1 cellular context compared by ENCODE assay signal in the genomic region with DNA sequence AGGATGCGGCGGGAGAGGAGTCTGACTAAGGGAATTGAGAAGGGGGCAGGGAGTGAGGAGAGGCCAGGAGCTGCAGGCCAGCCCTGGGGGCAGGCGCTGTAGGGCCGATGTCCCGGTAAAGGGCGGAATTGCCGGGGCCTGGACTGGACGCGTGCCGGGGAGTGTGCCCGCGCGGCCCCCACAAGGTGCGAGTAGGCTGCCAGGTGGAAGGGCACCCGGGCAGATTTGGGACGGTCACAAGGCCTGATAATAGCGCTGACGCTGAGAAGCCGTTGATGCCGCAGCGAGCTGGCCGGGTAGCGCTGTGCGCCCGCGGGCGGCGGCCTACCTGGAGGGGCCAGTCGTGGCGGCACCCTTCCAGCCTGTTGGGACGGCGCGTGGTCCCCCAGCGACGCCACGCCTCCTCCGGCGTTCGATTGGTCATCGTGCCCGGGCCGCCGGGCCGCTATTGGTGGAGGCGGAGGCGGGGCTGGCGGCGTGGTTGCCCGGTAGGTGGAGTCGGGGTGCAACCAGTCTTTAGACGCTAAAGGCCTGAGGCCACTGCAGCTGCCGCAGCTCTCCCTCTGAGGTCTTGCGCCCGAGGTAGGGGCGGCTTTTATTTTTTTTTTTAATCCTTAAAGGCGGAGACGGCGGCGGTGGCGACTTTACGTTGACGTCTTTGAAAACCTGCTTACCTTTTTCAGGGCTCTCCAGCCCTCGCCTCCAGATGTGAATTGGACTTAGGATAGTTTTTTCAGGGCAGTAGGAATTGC.
TF ChIP-seq lines count a peak whose summit lies in the region.

No MANE protein-coding gene starts in this region.

TF ChIP-seq in K562, 482 proteins besides CTCF, POLR2A, EP300 and RAD21 (continued from another document and continues in another):
- TF ChIP-seq, protein P1, sequence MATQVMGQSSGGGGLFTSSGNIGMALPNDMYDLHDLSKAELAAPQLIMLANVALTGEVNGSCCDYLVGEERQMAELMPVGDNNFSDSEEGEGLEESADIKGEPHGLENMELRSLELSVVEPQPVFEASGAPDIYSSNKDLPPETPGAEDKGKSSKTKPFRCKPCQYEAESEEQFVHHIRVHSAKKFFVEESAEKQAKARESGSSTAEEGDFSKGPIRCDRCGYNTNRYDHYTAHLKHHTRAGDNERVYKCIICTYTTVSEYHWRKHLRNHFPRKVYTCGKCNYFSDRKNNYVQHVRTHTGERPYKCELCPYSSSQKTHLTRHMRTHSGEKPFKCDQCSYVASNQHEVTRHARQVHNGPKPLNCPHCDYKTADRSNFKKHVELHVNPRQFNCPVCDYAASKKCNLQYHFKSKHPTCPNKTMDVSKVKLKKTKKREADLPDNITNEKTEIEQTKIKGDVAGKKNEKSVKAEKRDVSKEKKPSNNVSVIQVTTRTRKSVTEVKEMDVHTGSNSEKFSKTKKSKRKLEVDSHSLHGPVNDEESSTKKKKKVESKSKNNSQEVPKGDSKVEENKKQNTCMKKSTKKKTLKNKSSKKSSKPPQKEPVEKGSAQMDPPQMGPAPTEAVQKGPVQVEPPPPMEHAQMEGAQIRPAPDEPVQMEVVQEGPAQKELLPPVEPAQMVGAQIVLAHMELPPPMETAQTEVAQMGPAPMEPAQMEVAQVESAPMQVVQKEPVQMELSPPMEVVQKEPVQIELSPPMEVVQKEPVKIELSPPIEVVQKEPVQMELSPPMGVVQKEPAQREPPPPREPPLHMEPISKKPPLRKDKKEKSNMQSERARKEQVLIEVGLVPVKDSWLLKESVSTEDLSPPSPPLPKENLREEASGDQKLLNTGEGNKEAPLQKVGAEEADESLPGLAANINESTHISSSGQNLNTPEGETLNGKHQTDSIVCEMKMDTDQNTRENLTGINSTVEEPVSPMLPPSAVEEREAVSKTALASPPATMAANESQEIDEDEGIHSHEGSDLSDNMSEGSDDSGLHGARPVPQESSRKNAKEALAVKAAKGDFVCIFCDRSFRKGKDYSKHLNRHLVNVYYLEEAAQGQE (CRISPR knock-in tag; IDR thresholded peaks at IDR 0.05; ENCODE audit: low read depth): no peak
- TF ChIP-seq NELFE (IDR thresholded peaks at IDR 0.05; ENCODE audit: insufficient read depth, insufficient read length) (no peak), NR4A1 (CRISPR knock-in tag; IDR thresholded peaks at IDR 0.05) (0 out of 2 replicates have a peak, but pooled peaks have one; percentile 37), NR4A1 (tag; IDR thresholded peaks at IDR 0.05) (no peak), ZNF699 (CRISPR knock-in tag; IDR thresholded peaks at IDR 0.05; ENCODE audit: insufficient replicate concordance) (no peak), ZKSCAN1 (IDR thresholded peaks at IDR 0.05; ENCODE audit: low read depth, low read length) (no peak), MYNN (IDR thresholded peaks at IDR 0.05) (peak; percentile 77; the same call in 1 of the 2 replicates), MYNN (CRISPR knock-in tag; IDR thresholded peaks at IDR 0.05) (no peak), ZNF76 (CRISPR knock-in tag; IDR thresholded peaks at IDR 0.05; ENCODE audit: borderline replicate concordance) (no peak), ZNF644 (tag; IDR thresholded peaks at IDR 0.05; ENCODE audit: low read depth) (no peak), ARNT (IDR thresholded peaks at IDR 0.05) (no peak), FOXP1 (CRISPR knock-in tag; IDR thresholded peaks at IDR 0.05) (peak; percentile 14; the same call in 1 of the 2 replicates), E2F3 (CRISPR knock-in tag; IDR thresholded peaks at IDR 0.05) (peak; percentile 41; the same call in 1 of the 2 replicates), PHF21A (IDR thresholded peaks at IDR 0.05; ENCODE audit: borderline replicate concordance, low read depth) (no peak), NCOA6 (IDR thresholded peaks at IDR 0.05) (no peak; the same call in none of the 2 replicates), SOX6 (IDR thresholded peaks at IDR 0.05) (no peak), NCOA1 (IDR thresholded peaks at IDR 0.05; ENCODE audit: low read depth) (no peak), ZNF239 (CRISPR knock-in tag; IDR thresholded peaks at IDR 0.05) (no peak), EHMT2 (IDR thresholded peaks at IDR 0.05) (no peak), RAD51 (IDR thresholded peaks at IDR 0.05; ENCODE audit: borderline replicate concordance, low read depth) (no peak; the same call in 1 of the 2 replicates), NR2F6 (CRISPR knock-in tag; IDR thresholded peaks at IDR 0.05) (no peak), ZNF354B (CRISPR knock-in tag; IDR thresholded peaks at IDR 0.05) (no peak), BCL6 (CRISPR knock-in tag; IDR thresholded peaks at IDR 0.05) (no peak), TAF1 (IDR thresholded peaks at IDR 0.05; ENCODE audit: control insufficient read depth, extremely low read depth, insufficient read depth, low read length, severe bottlenecking) (peak; percentile 89), ZNF324 (CRISPR knock-in tag; IDR thresholded peaks at IDR 0.05) (no peak), KAT2B (IDR thresholded peaks at IDR 0.05; ENCODE audit: low read depth, low read length) (no peak)
- TF ChIP-seq, protein P2, sequence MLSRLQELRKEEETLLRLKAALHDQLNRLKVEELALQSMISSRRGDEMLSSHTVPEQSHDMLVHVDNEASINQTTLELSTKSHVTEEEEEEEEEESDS (CRISPR knock-in tag; IDR thresholded peaks at IDR 0.05): no peak
- TF ChIP-seq, protein P3, sequence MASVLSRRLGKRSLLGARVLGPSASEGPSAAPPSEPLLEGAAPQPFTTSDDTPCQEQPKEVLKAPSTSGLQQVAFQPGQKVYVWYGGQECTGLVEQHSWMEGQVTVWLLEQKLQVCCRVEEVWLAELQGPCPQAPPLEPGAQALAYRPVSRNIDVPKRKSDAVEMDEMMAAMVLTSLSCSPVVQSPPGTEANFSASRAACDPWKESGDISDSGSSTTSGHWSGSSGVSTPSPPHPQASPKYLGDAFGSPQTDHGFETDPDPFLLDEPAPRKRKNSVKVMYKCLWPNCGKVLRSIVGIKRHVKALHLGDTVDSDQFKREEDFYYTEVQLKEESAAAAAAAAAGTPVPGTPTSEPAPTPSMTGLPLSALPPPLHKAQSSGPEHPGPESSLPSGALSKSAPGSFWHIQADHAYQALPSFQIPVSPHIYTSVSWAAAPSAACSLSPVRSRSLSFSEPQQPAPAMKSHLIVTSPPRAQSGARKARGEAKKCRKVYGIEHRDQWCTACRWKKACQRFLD (CRISPR knock-in tag; IDR thresholded peaks at IDR 0.05): no peak
- TF ChIP-seq, protein P4, sequence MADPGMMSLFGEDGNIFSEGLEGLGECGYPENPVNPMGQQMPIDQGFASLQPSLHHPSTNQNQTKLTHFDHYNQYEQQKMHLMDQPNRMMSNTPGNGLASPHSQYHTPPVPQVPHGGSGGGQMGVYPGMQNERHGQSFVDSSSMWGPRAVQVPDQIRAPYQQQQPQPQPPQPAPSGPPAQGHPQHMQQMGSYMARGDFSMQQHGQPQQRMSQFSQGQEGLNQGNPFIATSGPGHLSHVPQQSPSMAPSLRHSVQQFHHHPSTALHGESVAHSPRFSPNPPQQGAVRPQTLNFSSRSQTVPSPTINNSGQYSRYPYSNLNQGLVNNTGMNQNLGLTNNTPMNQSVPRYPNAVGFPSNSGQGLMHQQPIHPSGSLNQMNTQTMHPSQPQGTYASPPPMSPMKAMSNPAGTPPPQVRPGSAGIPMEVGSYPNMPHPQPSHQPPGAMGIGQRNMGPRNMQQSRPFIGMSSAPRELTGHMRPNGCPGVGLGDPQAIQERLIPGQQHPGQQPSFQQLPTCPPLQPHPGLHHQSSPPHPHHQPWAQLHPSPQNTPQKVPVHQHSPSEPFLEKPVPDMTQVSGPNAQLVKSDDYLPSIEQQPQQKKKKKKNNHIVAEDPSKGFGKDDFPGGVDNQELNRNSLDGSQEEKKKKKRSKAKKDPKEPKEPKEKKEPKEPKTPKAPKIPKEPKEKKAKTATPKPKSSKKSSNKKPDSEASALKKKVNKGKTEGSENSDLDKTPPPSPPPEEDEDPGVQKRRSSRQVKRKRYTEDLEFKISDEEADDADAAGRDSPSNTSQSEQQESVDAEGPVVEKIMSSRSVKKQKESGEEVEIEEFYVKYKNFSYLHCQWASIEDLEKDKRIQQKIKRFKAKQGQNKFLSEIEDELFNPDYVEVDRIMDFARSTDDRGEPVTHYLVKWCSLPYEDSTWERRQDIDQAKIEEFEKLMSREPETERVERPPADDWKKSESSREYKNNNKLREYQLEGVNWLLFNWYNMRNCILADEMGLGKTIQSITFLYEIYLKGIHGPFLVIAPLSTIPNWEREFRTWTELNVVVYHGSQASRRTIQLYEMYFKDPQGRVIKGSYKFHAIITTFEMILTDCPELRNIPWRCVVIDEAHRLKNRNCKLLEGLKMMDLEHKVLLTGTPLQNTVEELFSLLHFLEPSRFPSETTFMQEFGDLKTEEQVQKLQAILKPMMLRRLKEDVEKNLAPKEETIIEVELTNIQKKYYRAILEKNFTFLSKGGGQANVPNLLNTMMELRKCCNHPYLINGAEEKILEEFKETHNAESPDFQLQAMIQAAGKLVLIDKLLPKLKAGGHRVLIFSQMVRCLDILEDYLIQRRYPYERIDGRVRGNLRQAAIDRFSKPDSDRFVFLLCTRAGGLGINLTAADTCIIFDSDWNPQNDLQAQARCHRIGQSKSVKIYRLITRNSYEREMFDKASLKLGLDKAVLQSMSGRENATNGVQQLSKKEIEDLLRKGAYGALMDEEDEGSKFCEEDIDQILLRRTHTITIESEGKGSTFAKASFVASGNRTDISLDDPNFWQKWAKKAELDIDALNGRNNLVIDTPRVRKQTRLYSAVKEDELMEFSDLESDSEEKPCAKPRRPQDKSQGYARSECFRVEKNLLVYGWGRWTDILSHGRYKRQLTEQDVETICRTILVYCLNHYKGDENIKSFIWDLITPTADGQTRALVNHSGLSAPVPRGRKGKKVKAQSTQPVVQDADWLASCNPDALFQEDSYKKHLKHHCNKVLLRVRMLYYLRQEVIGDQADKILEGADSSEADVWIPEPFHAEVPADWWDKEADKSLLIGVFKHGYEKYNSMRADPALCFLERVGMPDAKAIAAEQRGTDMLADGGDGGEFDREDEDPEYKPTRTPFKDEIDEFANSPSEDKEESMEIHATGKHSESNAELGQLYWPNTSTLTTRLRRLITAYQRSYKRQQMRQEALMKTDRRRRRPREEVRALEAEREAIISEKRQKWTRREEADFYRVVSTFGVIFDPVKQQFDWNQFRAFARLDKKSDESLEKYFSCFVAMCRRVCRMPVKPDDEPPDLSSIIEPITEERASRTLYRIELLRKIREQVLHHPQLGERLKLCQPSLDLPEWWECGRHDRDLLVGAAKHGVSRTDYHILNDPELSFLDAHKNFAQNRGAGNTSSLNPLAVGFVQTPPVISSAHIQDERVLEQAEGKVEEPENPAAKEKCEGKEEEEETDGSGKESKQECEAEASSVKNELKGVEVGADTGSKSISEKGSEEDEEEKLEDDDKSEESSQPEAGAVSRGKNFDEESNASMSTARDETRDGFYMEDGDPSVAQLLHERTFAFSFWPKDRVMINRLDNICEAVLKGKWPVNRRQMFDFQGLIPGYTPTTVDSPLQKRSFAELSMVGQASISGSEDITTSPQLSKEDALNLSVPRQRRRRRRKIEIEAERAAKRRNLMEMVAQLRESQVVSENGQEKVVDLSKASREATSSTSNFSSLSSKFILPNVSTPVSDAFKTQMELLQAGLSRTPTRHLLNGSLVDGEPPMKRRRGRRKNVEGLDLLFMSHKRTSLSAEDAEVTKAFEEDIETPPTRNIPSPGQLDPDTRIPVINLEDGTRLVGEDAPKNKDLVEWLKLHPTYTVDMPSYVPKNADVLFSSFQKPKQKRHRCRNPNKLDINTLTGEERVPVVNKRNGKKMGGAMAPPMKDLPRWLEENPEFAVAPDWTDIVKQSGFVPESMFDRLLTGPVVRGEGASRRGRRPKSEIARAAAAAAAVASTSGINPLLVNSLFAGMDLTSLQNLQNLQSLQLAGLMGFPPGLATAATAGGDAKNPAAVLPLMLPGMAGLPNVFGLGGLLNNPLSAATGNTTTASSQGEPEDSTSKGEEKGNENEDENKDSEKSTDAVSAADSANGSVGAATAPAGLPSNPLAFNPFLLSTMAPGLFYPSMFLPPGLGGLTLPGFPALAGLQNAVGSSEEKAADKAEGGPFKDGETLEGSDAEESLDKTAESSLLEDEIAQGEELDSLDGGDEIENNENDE (IDR thresholded peaks at IDR 0.05; ENCODE audit: low read depth, low read length): no peak
- TF ChIP-seq, protein P5, sequence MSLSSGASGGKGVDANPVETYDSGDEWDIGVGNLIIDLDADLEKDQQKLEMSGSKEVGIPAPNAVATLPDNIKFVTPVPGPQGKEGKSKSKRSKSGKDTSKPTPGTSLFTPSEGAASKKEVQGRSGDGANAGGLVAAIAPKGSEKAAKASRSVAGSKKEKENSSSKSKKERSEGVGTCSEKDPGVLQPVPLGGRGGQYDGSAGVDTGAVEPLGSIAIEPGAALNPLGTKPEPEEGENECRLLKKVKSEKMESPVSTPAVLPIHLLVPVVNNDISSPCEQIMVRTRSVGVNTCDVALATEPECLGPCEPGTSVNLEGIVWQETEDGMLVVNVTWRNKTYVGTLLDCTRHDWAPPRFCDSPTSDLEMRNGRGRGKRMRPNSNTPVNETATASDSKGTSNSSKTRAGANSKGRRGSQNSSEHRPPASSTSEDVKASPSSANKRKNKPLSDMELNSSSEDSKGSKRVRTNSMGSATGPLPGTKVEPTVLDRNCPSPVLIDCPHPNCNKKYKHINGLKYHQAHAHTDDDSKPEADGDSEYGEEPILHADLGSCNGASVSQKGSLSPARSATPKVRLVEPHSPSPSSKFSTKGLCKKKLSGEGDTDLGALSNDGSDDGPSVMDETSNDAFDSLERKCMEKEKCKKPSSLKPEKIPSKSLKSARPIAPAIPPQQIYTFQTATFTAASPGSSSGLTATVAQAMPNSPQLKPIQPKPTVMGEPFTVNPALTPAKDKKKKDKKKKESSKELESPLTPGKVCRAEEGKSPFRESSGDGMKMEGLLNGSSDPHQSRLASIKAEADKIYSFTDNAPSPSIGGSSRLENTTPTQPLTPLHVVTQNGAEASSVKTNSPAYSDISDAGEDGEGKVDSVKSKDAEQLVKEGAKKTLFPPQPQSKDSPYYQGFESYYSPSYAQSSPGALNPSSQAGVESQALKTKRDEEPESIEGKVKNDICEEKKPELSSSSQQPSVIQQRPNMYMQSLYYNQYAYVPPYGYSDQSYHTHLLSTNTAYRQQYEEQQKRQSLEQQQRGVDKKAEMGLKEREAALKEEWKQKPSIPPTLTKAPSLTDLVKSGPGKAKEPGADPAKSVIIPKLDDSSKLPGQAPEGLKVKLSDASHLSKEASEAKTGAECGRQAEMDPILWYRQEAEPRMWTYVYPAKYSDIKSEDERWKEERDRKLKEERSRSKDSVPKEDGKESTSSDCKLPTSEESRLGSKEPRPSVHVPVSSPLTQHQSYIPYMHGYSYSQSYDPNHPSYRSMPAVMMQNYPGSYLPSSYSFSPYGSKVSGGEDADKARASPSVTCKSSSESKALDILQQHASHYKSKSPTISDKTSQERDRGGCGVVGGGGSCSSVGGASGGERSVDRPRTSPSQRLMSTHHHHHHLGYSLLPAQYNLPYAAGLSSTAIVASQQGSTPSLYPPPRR (CRISPR knock-in tag; IDR thresholded peaks at IDR 0.05; ENCODE audit: borderline replicate concordance): no peak
